ENCODE assay signal across 14 cellular contexts in the genomic region with DNA sequence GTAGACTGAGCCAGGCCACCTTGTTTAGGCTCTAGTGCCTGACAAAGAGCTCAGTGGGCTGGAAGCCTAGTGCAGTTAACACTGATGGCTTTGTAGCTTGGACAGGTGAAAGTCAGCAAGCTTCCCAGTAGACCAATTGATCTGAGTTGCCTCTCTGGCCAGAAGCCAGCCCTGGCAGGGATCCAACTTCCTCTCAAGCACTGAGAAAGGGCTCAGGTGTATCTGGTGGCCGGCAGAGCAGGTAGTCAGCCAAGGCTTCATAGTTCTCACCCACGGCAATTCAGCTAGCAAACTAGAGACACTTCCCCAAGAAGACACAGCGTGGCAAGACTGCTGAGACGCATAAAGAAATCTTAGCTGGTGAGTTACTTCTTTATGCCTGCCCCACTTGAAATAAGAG. TPM values are rescaled to one million over a fixed set of nuclear protein-coding genes. Genes with fewer than 3 reads are reported as not detected.
DNase-seq lines count a peak whose midpoint lies in the region; ATAC-seq and TF ChIP-seq lines count a peak whose summit lies in the region.
"Had no signal": no experiment of that assay in that cellular context is flagged by ENCODE, and none has a peak within 500 bp of the region (broad histone marks: within the 10 kb centered on the region; RNA-seq: fewer than 3 reads in every experiment).

No MANE protein-coding gene starts in this region.

- H3K27ac Mint-ChIP-seq in activated T-cell treated with anti-CD3 and anti-CD28 coated beads, Interleukin-2, amount 50 U/mL, for 24 hours: no peak overlapping the region
- H3K27ac Mint-ChIP-seq in effector memory CD8-positive, alpha-beta T cell: no peak overlapping the region
- H3K27ac Mint-ChIP-seq: activated B cell treated with CpG ODN at 0.5 μM for 24 hours; activated naive CD4-positive, alpha-beta T cell treated with anti-CD3 and anti-CD28 coated beads, Interleukin-2, amount 10 ng/mL, durations not matched to agents 7 days and 5 days had no signal

- H3K27me3 ChIP-seq in RWPE2 (ENCODE audit: insufficient read depth, poor library complexity, severe bottlenecking): no peaks in the 10 kb centered on the region
- H3K27me3 ChIP-seq: gastroesophageal sphincter had no signal

- peak; percentile 40 for DNase-seq in GM12865 (ENCODE audit: low read depth)
- DNase-seq in NCI-H1930 (lab: John Stamatoyannopoulos, UW): peak; percentile 34 to 46
- peak; percentile 89 for DNase-seq in RWPE2 (ENCODE audit: low spot score)
- peak; percentile 94 to 98 (median 97) for DNase-seq in mucosa of descending colon
- no peak for DNase-seq in activated T-cell treated with anti-CD3 and anti-CD28 coated beads, Interleukin-2, amount 50 U/mL, for 24 hours
- no peak for DNase-seq in effector memory CD8-positive, alpha-beta T cell
- DNase-seq in activated gamma-delta T cell treated with Interleukin-2 at 50 U/mL for 16 hours: no peak
- DNase-seq in stimulated activated CD4-positive, alpha-beta T cell treated with anti-CD3 and anti-CD28 coated beads, Interleukin-4, amount 100 ng/mL, for 24 hours: no peak
- DNase-seq: activated B cell treated with CpG ODN at 0.5 μM for 24 hours; activated naive CD4-positive, alpha-beta T cell treated with anti-CD3 and anti-CD28 coated beads, Interleukin-2, amount 10 ng/mL, durations not matched to agents 7 days and 5 days; cortex of kidney; midbrain had no signal

- H3K4me3 Mint-ChIP-seq in activated T-cell treated with anti-CD3 and anti-CD28 coated beads, Interleukin-2, amount 50 U/mL, for 24 hours: no peak overlapping the region
- H3K4me3 Mint-ChIP-seq in effector memory CD8-positive, alpha-beta T cell: no peak overlapping the region
- H3K4me3 Mint-ChIP-seq: activated B cell treated with CpG ODN at 0.5 μM for 24 hours; activated naive CD4-positive, alpha-beta T cell treated with anti-CD3 and anti-CD28 coated beads, Interleukin-2, amount 10 ng/mL, durations not matched to agents 7 days and 5 days had no signal

- no peaks in the 10 kb centered on the region for H3K36me3 ChIP-seq in RWPE2 (ENCODE audit: low read depth)
- no peaks in the 10 kb centered on the region for H3K36me3 ChIP-seq in mucosa of descending colon (ENCODE audit: low read depth)
- H3K36me3 ChIP-seq: gastroesophageal sphincter had no signal

- H3K4me3 ChIP-seq in GM12865 (ENCODE audit: low read depth, low read length) (no peak overlapping the region), RWPE2 (ENCODE audit: severe bottlenecking) (no peak overlapping the region), mucosa of descending colon (no peak overlapping the region)
- H3K4me3 ChIP-seq: gastroesophageal sphincter had no signal

- H3K36me3 Mint-ChIP-seq in activated T-cell treated with anti-CD3 and anti-CD28 coated beads, Interleukin-2, amount 50 U/mL, for 24 hours (ENCODE audit: low read depth): no peaks in the 10 kb centered on the region
- H3K36me3 Mint-ChIP-seq in effector memory CD8-positive, alpha-beta T cell (ENCODE audit: insufficient read depth): no peaks in the 10 kb centered on the region
- H3K36me3 Mint-ChIP-seq: activated naive CD4-positive, alpha-beta T cell treated with anti-CD3 and anti-CD28 coated beads, Interleukin-2, amount 10 ng/mL, durations not matched to agents 7 days and 5 days had no signal

- no peak overlapping the region for H3K27ac ChIP-seq in RWPE2 (ENCODE audit: poor library complexity, severe bottlenecking)
- H3K27ac ChIP-seq: C4-2B, gastroesophageal sphincter had no signal

- intact Hi-C loops in mucosa of descending colon (cut with DNase I, micrococcal nuclease): no loop called here

- H3K9me3 ChIP-seq in RWPE2 (ENCODE audit: severe bottlenecking) (peaks cover 1% of the 10 kb centered on the region), mucosa of descending colon (no peaks in the 10 kb centered on the region)
- H3K9me3 ChIP-seq: gastroesophageal sphincter had no signal

- ATAC-seq in RWPE2 (ENCODE audit: low read depth): peak; percentile 63
- peak; percentile 91 for ATAC-seq in mucosa of descending colon
- no peak for ATAC-seq in effector memory CD8-positive, alpha-beta T cell (replicated peaks)
- ATAC-seq: gastroesophageal sphincter had no signal

- H3K4me1 ChIP-seq in RWPE2 (ENCODE audit: insufficient read depth, poor library complexity, severe bottlenecking) (peaks cover 17% of the 10 kb centered on the region), mucosa of descending colon (ENCODE audit: low read depth) (peaks cover 19% of the 10 kb centered on the region)

- H3K9me3 Mint-ChIP-seq in activated T-cell treated with anti-CD3 and anti-CD28 coated beads, Interleukin-2, amount 50 U/mL, for 24 hours: no peaks in the 10 kb centered on the region
- no peaks in the 10 kb centered on the region for H3K9me3 Mint-ChIP-seq in effector memory CD8-positive, alpha-beta T cell
- H3K9me3 Mint-ChIP-seq: activated B cell treated with CpG ODN at 0.5 μM for 24 hours; activated naive CD4-positive, alpha-beta T cell treated with anti-CD3 and anti-CD28 coated beads, Interleukin-2, amount 10 ng/mL, durations not matched to agents 7 days and 5 days had no signal

- no peak for TF ChIP-seq CTCF in GM12865 (IDR thresholded peaks at IDR 0.05; ENCODE audit: insufficient read depth, low read depth, low read length, missing control alignments)
- no peak for TF ChIP-seq CTCF in RWPE2 (IDR thresholded peaks at IDR 0.05; ENCODE audit: poor library complexity, severe bottlenecking)
- TF ChIP-seq CTCF in mucosa of descending colon (IDR thresholded peaks at IDR 0.05): no peak

- peaks cover 36% of the 10 kb centered on the region for H3K27me3 Mint-ChIP-seq in activated T-cell treated with anti-CD3 and anti-CD28 coated beads, Interleukin-2, amount 50 U/mL, for 24 hours
- peaks cover 44 to 63% of the 10 kb centered on the region in 2 donors for H3K27me3 Mint-ChIP-seq in effector memory CD8-positive, alpha-beta T cell

- peaks cover 6% of the 10 kb centered on the region for H3K4me1 Mint-ChIP-seq in activated T-cell treated with anti-CD3 and anti-CD28 coated beads, Interleukin-2, amount 50 U/mL, for 24 hours (ENCODE audit: low read depth)
- H3K4me1 Mint-ChIP-seq in effector memory CD8-positive, alpha-beta T cell (ENCODE audit: low read depth in 2 of 2): peaks cover 0 to 9% of the 10 kb centered on the region in 2 donors
- H3K4me1 Mint-ChIP-seq: activated B cell treated with CpG ODN at 0.5 μM for 24 hours had no signal

RNA-seq across cellular contexts. Expression of a gene that starts 8.3 kb away (rescaled TPM):
- 100 to 1,000 TPM; 141 to 645 (median 213) TPM for total RNA-seq in mucosa of descending colon
- total RNA-seq: activated B cell treated with CpG ODN at 0.5 μM for 24 hours had no signal

Comparison
In these comparisons a context has a peak if more than half of its experiments do, and no peak if none do; other contexts are left out.
1. DNase-seq: peak in GM12865 (single experiment), NCI-H1930 (2 of 2), RWPE2 (single experiment) and mucosa of descending colon (3 of 3); none in activated T-cell treated with anti-CD3 and anti-CD28 coated beads, Interleukin-2, amount 50 U/mL, for 24 hours (single experiment), effector memory CD8-positive, alpha-beta T cell (0 of 3), activated gamma-delta T cell treated with Interleukin-2 at 50 U/mL for 16 hours (single experiment) and stimulated activated CD4-positive, alpha-beta T cell treated with anti-CD3 and anti-CD28 coated beads, Interleukin-4, amount 100 ng/mL, for 24 hours (single experiment).